In genomic region chr2:150598383-150598782, GRCh38 we compare ENCODE assay signal across 27 cellular contexts.
A peak's percentile ranks its signal among the peaks of the same experiment; 100 is the strongest.
DNase-seq lines count a peak whose midpoint lies in the region; ATAC-seq, FAIRE-seq and TF ChIP-seq lines count a peak whose summit lies in the region.
"Had no signal": no experiment of that assay in that cellular context is flagged by ENCODE, and none has a peak within 500 bp of the region (broad histone marks: within the 10 kb centered on the region; RNA-seq: fewer than 3 reads in every experiment).

No MANE protein-coding gene starts in this region.

- no peaks in the 10 kb centered on the region for H3K27me3 ChIP-seq in osteoblast (ENCODE audit: insufficient read depth, low read length)
- H3K27me3 ChIP-seq: gastrocnemius medialis, MG63, testis had no signal

- intact Hi-C loops in kidney (cut with DNase I) = no loop called here

- no peak for FAIRE-seq in kidney (lab: Jason Lieb, UNC)
- FAIRE-seq: GM12891 had no signal

- peak overlapping the region; percentile 86 for H2AFZ ChIP-seq in osteoblast (ENCODE audit: low read length)

- H3K9ac ChIP-seq in kidney (ENCODE audit: low read length in 2 of 2) = no peak overlapping the region

- H3K9me3 Mint-ChIP-seq in chondrocyte (ENCODE audit: low read depth) = peaks cover 2% of the 10 kb centered on the region
- H3K9me3 Mint-ChIP-seq: activated naive CD4-positive, alpha-beta T cell treated with anti-CD3 and anti-CD28 coated beads for 36 hours; CD8-positive, alpha-beta memory T cell; central memory CD8-positive, alpha-beta T cell; IgD-negative memory B cell; stimulated activated memory B cell treated with anti-CD40 and anti-IgM and Interleukin-4, amounts not matched to agents 10 μg/mL and 1 μg/mL and 100 μg/mL, for 72 hours had no signal

- H3K36me3 Mint-ChIP-seq in chondrocyte (ENCODE audit: low read depth) = no peaks in the 10 kb centered on the region
- H3K36me3 Mint-ChIP-seq: CD8-positive, alpha-beta memory T cell; IgD-negative memory B cell; stimulated activated memory B cell treated with anti-CD40 and anti-IgM and Interleukin-4, amounts not matched to agents 10 μg/mL and 1 μg/mL and 100 μg/mL, for 72 hours had no signal

- H3K36me3 ChIP-seq in osteoblast (ENCODE audit: insufficient read depth, low read length) (no peaks in the 10 kb centered on the region), kidney (ENCODE audit: control insufficient read depth in 1 of 2, insufficient read depth in 2 of 2, low read length in 2 of 2) (no peaks in the 10 kb centered on the region)
- H3K36me3 ChIP-seq: gastrocnemius medialis, MG63 had no signal

- H3K4me1 ChIP-seq in osteoblast (ENCODE audit: insufficient read depth, low read length) = peaks cover 43% of the 10 kb centered on the region
- peaks cover 2 to 4% of the 10 kb centered on the region in 2 donors for H3K4me1 ChIP-seq in kidney (ENCODE audit: control insufficient read depth in 1 of 2, insufficient read depth in 1 of 2, low read depth in 1 of 2, low read length in 2 of 2)
- H3K4me1 ChIP-seq: gastrocnemius medialis, testis had no signal

- no peaks in the 10 kb centered on the region for H4K20me1 ChIP-seq in osteoblast (ENCODE audit: insufficient read depth, low read length)

- peaks cover 59% of the 10 kb centered on the region for H3K4me1 Mint-ChIP-seq in chondrocyte (ENCODE audit: low read depth)
- H3K4me1 Mint-ChIP-seq: CD8-positive, alpha-beta memory T cell; central memory CD8-positive, alpha-beta T cell; IgD-negative memory B cell; stimulated activated memory B cell treated with anti-CD40 and anti-IgM and Interleukin-4, amounts not matched to agents 10 μg/mL and 1 μg/mL and 100 μg/mL, for 72 hours had no signal

- H3K4me2 ChIP-seq in osteoblast (ENCODE audit: insufficient read depth, low read length) = no peak overlapping the region
- H3K4me2 ChIP-seq: smooth muscle cell had no signal

- H3K4me3 ChIP-seq in Jurkat, Clone E6-1 (ENCODE audit: low read length) = no peak overlapping the region
- H3K4me3 ChIP-seq in osteoblast (ENCODE audit: insufficient read depth, low read length) (no peak overlapping the region), kidney (ENCODE audit: low read length in 2 of 2) (no peak overlapping the region)
- H3K4me3 ChIP-seq: gastrocnemius medialis, lung, MG63, smooth muscle cell, testis had no signal

- TF ChIP-seq CTCF in chondrocyte (IDR thresholded peaks at IDR 0.05) = no peak
- TF ChIP-seq CTCF in osteoblast (IDR thresholded peaks at IDR 0.05; ENCODE audit: extremely low read depth, low read depth, low read length) = no peak
- no peak for TF ChIP-seq CTCF in kidney (IDR thresholded peaks at IDR 0.05; ENCODE audit: borderline replicate concordance, extremely low read depth, insufficient read depth)

- no peak for ATAC-seq in GM19351 (IDR thresholded peaks at IDR 0.05; ENCODE audit: unreplicated experiment)
- ATAC-seq: gastrocnemius medialis; Right ventricle myocardium inferior; stimulated activated memory B cell treated with anti-CD40 and anti-IgM and Interleukin-4, amounts not matched to agents 10 μg/mL and 1 μg/mL and 100 μg/mL, for 72 hours had no signal

- H3K79me2 ChIP-seq in osteoblast (ENCODE audit: insufficient read depth, low read length) = peaks cover 4% of the 10 kb centered on the region

- H3K27me3 Mint-ChIP-seq in chondrocyte (ENCODE audit: low read depth) = no peaks in the 10 kb centered on the region
- H3K27me3 Mint-ChIP-seq: CD8-positive, alpha-beta memory T cell; central memory CD8-positive, alpha-beta T cell; IgD-negative memory B cell; stimulated activated memory B cell treated with anti-CD40 and anti-IgM and Interleukin-4, amounts not matched to agents 10 μg/mL and 1 μg/mL and 100 μg/mL, for 72 hours had no signal

- H3K27ac ChIP-seq in osteoblast (ENCODE audit: low read depth, low read length) (peak overlapping the region; percentile 18), kidney (ENCODE audit: low read depth in 2 of 2, low read length in 2 of 2) (no peak overlapping the region)
- H3K27ac ChIP-seq: gastrocnemius medialis, testis had no signal

- H3K9me3 ChIP-seq in osteoblast (ENCODE audit: low read depth, low read length) (no peaks in the 10 kb centered on the region), kidney (ENCODE audit: control insufficient read depth in 1 of 2, low read length in 2 of 2) (no peaks in the 10 kb centered on the region)
- H3K9me3 ChIP-seq: gastrocnemius medialis, testis had no signal

- DNase-seq in DMS 273 (lab: John Stamatoyannopoulos, UW; ENCODE audit: unreplicated experiment) (peak; percentile 95), chondrocyte (ENCODE audit: low spot score) (no peak), osteoblast (ENCODE audit: insufficient read length, low spot score, missing footprints) (no peak), activated T-cell treated with anti-CD3 and anti-CD28 coated beads for 4 hours (no peak), kidney (no peak)
- peak; percentile 14 for DNase-seq in Jurkat, Clone E6-1 (ENCODE audit: low read depth, low spot score)
- DNase-seq: activated CD4-positive, alpha-beta T cell treated with anti-CD3 and anti-CD28 coated beads for 1 hour; activated naive CD4-positive, alpha-beta T cell treated with anti-CD3 and anti-CD28 coated beads for 36 hours; activated T-cell treated with anti-CD3 and anti-CD28 coated beads, Interleukin-2, amount 50 U/mL, for 48 hours; anterior cingulate cortex; CD8-positive, alpha-beta memory T cell; DMS79 treated with DMSO at 0.1 percent for 48 hours; gastrocnemius medialis; GOT3; hippocampal formation; MG63; NCI-H1417 treated with DMSO at 0.1 percent for 48 hours; SW 1271; testis had no signal

- H3K4me3 Mint-ChIP-seq in chondrocyte (ENCODE audit: unreplicated experiment) = no peak overlapping the region
- H3K4me3 Mint-ChIP-seq: activated naive CD4-positive, alpha-beta T cell treated with anti-CD3 and anti-CD28 coated beads for 36 hours; CD8-positive, alpha-beta memory T cell; central memory CD8-positive, alpha-beta T cell; IgD-negative memory B cell; stimulated activated memory B cell treated with anti-CD40 and anti-IgM and Interleukin-4, amounts not matched to agents 10 μg/mL and 1 μg/mL and 100 μg/mL, for 72 hours had no signal

- H3K27ac Mint-ChIP-seq in chondrocyte (ENCODE audit: unreplicated experiment) = peak overlapping the region; percentile 15
- H3K27ac Mint-ChIP-seq: activated naive CD4-positive, alpha-beta T cell treated with anti-CD3 and anti-CD28 coated beads for 36 hours; CD8-positive, alpha-beta memory T cell; IgD-negative memory B cell; stimulated activated memory B cell treated with anti-CD40 and anti-IgM and Interleukin-4, amounts not matched to agents 10 μg/mL and 1 μg/mL and 100 μg/mL, for 72 hours had no signal

Comparison
In these comparisons a context has a peak if more than half of its experiments do, and no peak if none do; other contexts are left out.
1. DNase-seq: peak in DMS 273 (single experiment) and Jurkat, Clone E6-1 (single experiment); none in chondrocyte (single experiment), osteoblast (single experiment), activated T-cell treated with anti-CD3 and anti-CD28 coated beads for 4 hours (single experiment) and kidney (single experiment).